In the genomic region with DNA sequence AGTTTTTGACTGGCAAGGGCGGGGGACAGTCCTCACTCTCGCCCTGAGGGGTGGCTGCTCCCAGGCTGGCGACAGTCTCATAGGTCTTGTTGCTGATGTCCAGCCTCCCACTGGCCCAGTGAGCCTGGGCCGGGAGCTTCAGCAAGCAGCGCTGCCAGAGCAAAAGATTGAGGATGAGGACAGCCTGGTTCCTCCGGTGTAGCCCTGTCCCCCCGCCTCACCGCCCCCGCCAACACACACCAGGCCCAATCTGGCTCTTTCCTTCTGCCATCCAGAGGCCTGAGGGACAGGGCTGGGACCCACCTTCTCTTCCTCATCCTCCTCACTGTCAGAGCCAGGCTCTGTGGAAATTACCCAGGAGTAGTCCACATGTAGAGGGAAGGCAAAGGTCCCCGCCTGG, we compare ENCODE assay signal across 3 cellular contexts.
"Had no signal": no experiment of that assay in that cellular context is flagged by ENCODE, and none has a peak within 500 bp of the region (broad histone marks: within the 10 kb centered on the region; RNA-seq: fewer than 3 reads in every experiment).

No MANE protein-coding gene starts in this region.

- DNase-seq: GDM1, GF-D8 had no signal

- H3K4me3 ChIP-seq: GM12878 had no signal

- ATAC-seq: GM12878 had no signal
